Comparison of ENCODE assay signal across 22 cellular contexts in genomic region chr6:14765106-14765505, GRCh38.
DNase-seq lines count a peak whose midpoint lies in the region; ATAC-seq, FAIRE-seq and TF ChIP-seq lines count a peak whose summit lies in the region.
"Had no signal": no experiment of that assay in that cellular context is flagged by ENCODE, and none has a peak within 500 bp of the region (broad histone marks: within the 10 kb centered on the region; RNA-seq: fewer than 3 reads in every experiment).

No MANE protein-coding gene starts in this region.

- H4K20me1 ChIP-seq in GM12878 (ENCODE audit: control insufficient read depth, insufficient read depth), result no peaks in the 10 kb centered on the region
- H4K20me1 ChIP-seq: BLaER1 treated with 17β-estradiol and CSF1 and Interleukin-3, amounts not matched to agents 10 nM and 100 nM had no signal

- H2AFZ ChIP-seq in GM12878 (ENCODE audit: control insufficient read depth, low read depth, low read length), result no peak overlapping the region

- peak; percentile 42 for DNase-seq in EL
- peak; percentile 17 for DNase-seq in MG63
- no peak for DNase-seq in GM12878 (ENCODE audit: low read depth, low spot score)
- peak; percentile 35 for DNase-seq in kidney tubule cell (ENCODE audit: low spot score)
- DNase-seq in stimulated activated naive CD4-positive, alpha-beta T cell (lab: John Stamatoyannopoulos, UW), result no peak
- no peak for DNase-seq in Right ventricle myocardium superior
- DNase-seq in naive thymus-derived CD4-positive, alpha-beta T cell, result no peak
- DNase-seq: activated CD4-positive, alpha-beta T cell treated with anti-CD3 and anti-CD28 coated beads, Interleukin-2, amount 50 U/mL, for 1 hour; activated naive CD8-positive, alpha-beta T cell treated with anti-CD3 and anti-CD28 coated beads for 36 hours; activated T-cell treated with anti-CD3 and anti-CD28 coated beads, Interleukin-2, amount 50 U/mL, for 1 hour; DND-41; effector memory CD8-positive, alpha-beta T cell; gastrocnemius medialis; NCI-H2029 treated with DMSO at 0.1 percent for 48 hours; NCI-H510A; posterior cingulate gyrus; spleen; stimulated activated naive B cell treated with anti-CD40 and anti-IgM and Interleukin-4, amounts not matched to agents 10 μg/mL and 1 μg/mL and 100 μg/mL, for 72 hours had no signal

- peaks cover 0 to 5% (median 0%) of the 10 kb centered on the region in 7 donors for H3K4me1 Mint-ChIP-seq in naive thymus-derived CD4-positive, alpha-beta T cell
- H3K4me1 Mint-ChIP-seq: central memory CD8-positive, alpha-beta T cell had no signal

- H3K27me3 ChIP-seq in MG63, result no peaks in the 10 kb centered on the region
- H3K27me3 ChIP-seq in GM12878 (replicated peaks in 1 of 2; ENCODE audit: control insufficient read depth in 2 of 2, insufficient read depth in 2 of 2, low read length in 1 of 2), result no peaks in the 10 kb centered on the region
- H3K27me3 ChIP-seq in naive thymus-derived CD4-positive, alpha-beta T cell (ENCODE audit: control insufficient read depth in 2 of 2, insufficient read depth in 2 of 2, low read length in 2 of 2), result no peaks in the 10 kb centered on the region
- H3K27me3 ChIP-seq: BLaER1 treated with 17β-estradiol and CSF1 and Interleukin-3, amounts not matched to agents 10 nM and 100 nM; gastrocnemius medialis; spleen; tibial nerve had no signal

- WGBS in GM12878 (ENCODE audit: insufficient coverage, insufficient replicate concordance, low lambda C conversion rate, missing lambda C conversion rate), result 46% methylated on average over 6 of the region's 6 CpGs

- no peaks in the 10 kb centered on the region for H3K9me3 ChIP-seq in MG63
- no peaks in the 10 kb centered on the region for H3K9me3 ChIP-seq in GM12878 (replicated peaks; ENCODE audit: control insufficient read depth, insufficient read depth, low read length)
- H3K9me3 ChIP-seq in naive thymus-derived CD4-positive, alpha-beta T cell (ENCODE audit: control insufficient read depth in 2 of 3, low read length in 3 of 3), result no peaks in the 10 kb centered on the region
- H3K9me3 ChIP-seq: gastrocnemius medialis, spleen, tibial nerve had no signal

- no peaks in the 10 kb centered on the region for H3K4me1 ChIP-seq in GM12878 (ENCODE audit: control insufficient read depth, insufficient read depth, low read length)
- H3K4me1 ChIP-seq in naive thymus-derived CD4-positive, alpha-beta T cell (ENCODE audit: control insufficient read depth in 2 of 2, insufficient read depth in 2 of 2, low read length in 2 of 2), result no peaks in the 10 kb centered on the region

- ATAC-seq in GM12878 (peak; percentile 56), GM18873 (IDR thresholded peaks at IDR 0.05; ENCODE audit: low FRiP score, unreplicated experiment) (no peak), Right ventricle myocardium superior (ENCODE audit: poor library complexity) (no peak)
- ATAC-seq in naive thymus-derived CD4-positive, alpha-beta T cell, result no peak
- ATAC-seq: effector memory CD8-positive, alpha-beta T cell; gastrocnemius medialis; stimulated activated naive B cell treated with anti-CD40 and anti-IgM and Interleukin-4, amounts not matched to agents 10 μg/mL and 1 μg/mL and 100 μg/mL, for 72 hours had no signal

- H3K4me3 ChIP-seq in MG63 (no peak overlapping the region), GM12878 (no peak overlapping the region)
- no peak overlapping the region for H3K4me3 ChIP-seq in naive thymus-derived CD4-positive, alpha-beta T cell (ENCODE audit: low read length)
- H3K4me3 ChIP-seq: BLaER1 treated with 17β-estradiol and CSF1 and Interleukin-3, amounts not matched to agents 10 nM and 100 nM; gastrocnemius medialis; spleen; tibial nerve had no signal

- CTCF ChIA-PET in GM12878 (lab: Yijun Ruan, JAX), result no interaction called here
- CTCF ChIA-PET in naive thymus-derived CD4-positive, alpha-beta T cell (lab: Charles Lee), result no interaction called here

- H3K27me3 Mint-ChIP-seq in naive thymus-derived CD4-positive, alpha-beta T cell, result no peaks in the 10 kb centered on the region
- H3K27me3 Mint-ChIP-seq: activated naive CD8-positive, alpha-beta T cell treated with anti-CD3 and anti-CD28 coated beads for 36 hours; central memory CD8-positive, alpha-beta T cell; stimulated activated naive B cell treated with anti-CD40 and anti-IgM and Interleukin-4, amounts not matched to agents 10 μg/mL and 1 μg/mL and 100 μg/mL, for 72 hours had no signal

- H3K27ac Mint-ChIP-seq in naive thymus-derived CD4-positive, alpha-beta T cell, result no peak overlapping the region
- H3K27ac Mint-ChIP-seq: activated naive CD8-positive, alpha-beta T cell treated with anti-CD3 and anti-CD28 coated beads for 36 hours; effector memory CD8-positive, alpha-beta T cell; stimulated activated naive B cell treated with anti-CD40 and anti-IgM and Interleukin-4, amounts not matched to agents 10 μg/mL and 1 μg/mL and 100 μg/mL, for 72 hours had no signal

- no peak for FAIRE-seq in GM12878 (lab: Jason Lieb, UNC)

- POLR2A ChIA-PET in GM12878 (lab: Charles Lee), result no interaction called here
- POLR2A ChIA-PET in naive thymus-derived CD4-positive, alpha-beta T cell (lab: Charles Lee), result no interaction called here

- RAD21 ChIA-PET in GM12878 (lab: Charles Lee; ENCODE audit: unreplicated experiment), result no interaction called here

- no peaks in the 10 kb centered on the region for H3K36me3 ChIP-seq in MG63
- no peaks in the 10 kb centered on the region for H3K36me3 ChIP-seq in GM12878 (ENCODE audit: control insufficient read depth in 2 of 2, insufficient read depth in 2 of 2, low read length in 1 of 2)
- H3K36me3 ChIP-seq in naive thymus-derived CD4-positive, alpha-beta T cell (ENCODE audit: control insufficient read depth in 2 of 3, insufficient read depth in 3 of 3, low read length in 3 of 3), result no peaks in the 10 kb centered on the region
- H3K36me3 ChIP-seq: BLaER1 treated with 17β-estradiol and CSF1 and Interleukin-3, amounts not matched to agents 10 nM and 100 nM; gastrocnemius medialis; spleen; tibial nerve had no signal

- BruUV-seq in GM12878 (replicated peaks; lab: Mats Ljungman, UMichigan), result no TSS peak

- no peak overlapping the region for H3K9ac ChIP-seq in GM12878 (ENCODE audit: control insufficient read depth, insufficient read depth, low read length)
- H3K9ac ChIP-seq: BLaER1 treated with 17β-estradiol and CSF1 and Interleukin-3, amounts not matched to agents 10 nM and 100 nM had no signal

- SMC1A ChIA-PET in GM12878 (lab: Charles Lee; ENCODE audit: uncharacterized antibody, unreplicated experiment), result interaction anchor here (0.9 to 1.2 kb wide), 2 partner anchors 9 to 112 kb away, joined by 3 to 4 read pairs; no protein-coding TSS in a partner anchor

- intact Hi-C loops in GM12878 (cut with micrococcal nuclease; ENCODE audit: unreplicated experiment) (no loop called here), Right ventricle myocardium superior (cut with DNase I) (no loop called here)
- intact Hi-C loops in naive thymus-derived CD4-positive, alpha-beta T cell (cut with micrococcal nuclease), result no loop called here

- H3K79me2 ChIP-seq in GM12878 (ENCODE audit: control insufficient read depth, insufficient read depth, low read length), result no peaks in the 10 kb centered on the region

- TF ChIP-seq CTCF in GM12878 (IDR thresholded peaks at IDR 0.05 in 2 of 3, conservative IDR thresholded peaks at IDR 0.05 in 1 of 3; ENCODE audit: control insufficient read depth in 2 of 3, extremely low read depth in 1 of 3, insufficient read depth in 1 of 3, low read depth in 3 of 3, low read length in 3 of 3), result no peak

- TF ChIP-seq RAD21 in GM12878 (IDR thresholded peaks at IDR 0.05; ENCODE audit: insufficient read depth, low read depth, low read length), result no peak

- peaks cover 0 to 2% (median 0%) of the 10 kb centered on the region in 11 donors for H3K9me3 Mint-ChIP-seq in naive thymus-derived CD4-positive, alpha-beta T cell
- H3K9me3 Mint-ChIP-seq: activated naive CD8-positive, alpha-beta T cell treated with anti-CD3 and anti-CD28 coated beads for 36 hours; central memory CD8-positive, alpha-beta T cell; effector memory CD8-positive, alpha-beta T cell; stimulated activated naive B cell treated with anti-CD40 and anti-IgM and Interleukin-4, amounts not matched to agents 10 μg/mL and 1 μg/mL and 100 μg/mL, for 72 hours had no signal

- no peaks in the 10 kb centered on the region for H3K36me3 Mint-ChIP-seq in naive thymus-derived CD4-positive, alpha-beta T cell
- H3K36me3 Mint-ChIP-seq: activated naive CD8-positive, alpha-beta T cell treated with anti-CD3 and anti-CD28 coated beads for 36 hours had no signal

- in situ Hi-C loops in GM12878 (cut with MboI), result no loop called here

- TF ChIP-seq EP300 in GM12878 (IDR thresholded peaks at IDR 0.05; ENCODE audit: borderline replicate concordance in 1 of 2, control insufficient read depth in 1 of 2, low read depth in 2 of 2, low read length in 2 of 2), result no peak

- H3K27ac ChIP-seq in GM12878 (ENCODE audit: control insufficient read depth, insufficient read depth), result no peak overlapping the region
- H3K27ac ChIP-seq in naive thymus-derived CD4-positive, alpha-beta T cell (ENCODE audit: low read depth, low read length), result no peak overlapping the region
- H3K27ac ChIP-seq: BLaER1 treated with 17β-estradiol and CSF1 and Interleukin-3, amounts not matched to agents 10 nM and 100 nM; gastrocnemius medialis; spleen; tibial nerve had no signal

- H3K4me3 Mint-ChIP-seq in naive thymus-derived CD4-positive, alpha-beta T cell, result no peak overlapping the region
- H3K4me3 Mint-ChIP-seq: activated naive CD8-positive, alpha-beta T cell treated with anti-CD3 and anti-CD28 coated beads for 36 hours; central memory CD8-positive, alpha-beta T cell; effector memory CD8-positive, alpha-beta T cell; stimulated activated naive B cell treated with anti-CD40 and anti-IgM and Interleukin-4, amounts not matched to agents 10 μg/mL and 1 μg/mL and 100 μg/mL, for 72 hours had no signal

- no peak overlapping the region for H3K4me2 ChIP-seq in GM12878 (ENCODE audit: control insufficient read depth, insufficient read depth)

- TF ChIP-seq POLR2A in GM12878 (IDR thresholded peaks at IDR 0.05; ENCODE audit: low read depth, low read length), result no peak

Comparison
In these comparisons a context has a peak if more than half of its experiments do, and no peak if none do; other contexts are left out.
1. DNase-seq: peak in EL (single experiment), MG63 (single experiment) and kidney tubule cell (single experiment); none in GM12878 (single experiment), stimulated activated naive CD4-positive, alpha-beta T cell (0 of 6), Right ventricle myocardium superior (single experiment) and naive thymus-derived CD4-positive, alpha-beta T cell (0 of 9).